Comparison of ENCODE assay signal across 16 cellular contexts in genomic region chr7:20385121-20385520, GRCh38. TPM values are rescaled to one million over a fixed set of nuclear protein-coding genes. Genes with fewer than 3 reads are reported as not detected.
DNase-seq lines count a peak whose midpoint lies in the region; ATAC-seq, FAIRE-seq and TF ChIP-seq lines count a peak whose summit lies in the region.
"Had no signal": no experiment of that assay in that cellular context is flagged by ENCODE, and none has a peak within 500 bp of the region (broad histone marks: within the 10 kb centered on the region; RNA-seq: fewer than 3 reads in every experiment).

No MANE protein-coding gene starts in this region.

- peak; percentile 21 for FAIRE-seq in RCC 7860 (lab: Jason Lieb, UNC)

- DNase-seq in Caki2 (ENCODE audit: low read depth) (peak; percentile 83), RCC 7860 (ENCODE audit: low spot score) (peak; percentile 26), dermis blood vessel endothelial cell (peak; percentile 30), myocyte (ENCODE audit: low read depth) (peak; percentile 35), COLO829 (ENCODE audit: low spot score) (no peak), WTC11 (ENCODE audit: low spot score) (no peak)
- DNase-seq in activated naive CD4-positive, alpha-beta T cell treated with anti-CD3 and anti-CD28 coated beads, Interleukin-2, amount 50 U/mL, for 72 hours (ENCODE audit: low spot score in 2 of 2): no peak
- no peak for DNase-seq in stimulated activated CD4-positive, alpha-beta T cell treated with anti-CD3 and anti-CD28 coated beads, Interleukin-2, amount 100 ng/mL, for 48 hours
- DNase-seq: activated CD8-positive, alpha-beta T cell treated with anti-CD3 and anti-CD28 coated beads for 36 hours; effector memory CD8-positive, alpha-beta T cell; head of caudate nucleus; mucosa of descending colon; NCI-H1092 treated with DMSO at 0.1 percent for 48 hours; stimulated activated CD4-positive, alpha-beta T cell treated with anti-CD3 and anti-CD28 coated beads, Interleukin-15, amount 100 ng/mL, for 24 hours had no signal

- no peaks in the 10 kb centered on the region for H3K27me3 Mint-ChIP-seq in WTC11 (ENCODE audit: low read depth)
- H3K27me3 Mint-ChIP-seq: activated CD8-positive, alpha-beta T cell treated with anti-CD3 and anti-CD28 coated beads for 36 hours; effector memory CD8-positive, alpha-beta T cell; progenitor cell of endocrine pancreas had no signal

- POLR2A ChIA-PET in WTC11 (lab: Charles Lee): no interaction called here

- ATAC-seq in activated naive CD4-positive, alpha-beta T cell treated with anti-CD3 and anti-CD28 coated beads, Interleukin-2, amount 50 U/mL, for 72 hours: no peak
- no peak for ATAC-seq in WTC11
- ATAC-seq: activated CD8-positive, alpha-beta T cell treated with anti-CD3 and anti-CD28 coated beads for 36 hours; effector memory CD8-positive, alpha-beta T cell; mucosa of descending colon had no signal

- no peak overlapping the region for H3K4me3 Mint-ChIP-seq in WTC11
- H3K4me3 Mint-ChIP-seq: activated CD8-positive, alpha-beta T cell treated with anti-CD3 and anti-CD28 coated beads for 36 hours; effector memory CD8-positive, alpha-beta T cell had no signal

- no peak overlapping the region for H3K27ac Mint-ChIP-seq in activated naive CD4-positive, alpha-beta T cell treated with anti-CD3 and anti-CD28 coated beads, Interleukin-2, amount 50 U/mL, for 72 hours
- H3K27ac Mint-ChIP-seq in WTC11: no peak overlapping the region
- H3K27ac Mint-ChIP-seq: activated CD8-positive, alpha-beta T cell treated with anti-CD3 and anti-CD28 coated beads for 36 hours; activated T-helper 2 cell treated with anti-CD3 and anti-CD28 coated beads, Interferon-gamma antibody, Interleukin-2, Interleukin-4, amounts not matched to agents 10 μg/mL and 5 μg/mL and 100 μg/mL, durations not matched to agents 14 hours and 24 hours and 36 hours; effector memory CD8-positive, alpha-beta T cell; progenitor cell of endocrine pancreas had no signal

- in situ Hi-C loops in Caki2 (cut with HindIII; ENCODE audit: low pct_unique_long_range_greater_than_20kb, low sequenced_read_pairs): no loop called here

- no peak for TF ChIP-seq CTCF in WTC11 (IDR thresholded peaks at IDR 0.05)

- H3K9me3 Mint-ChIP-seq in activated naive CD4-positive, alpha-beta T cell treated with anti-CD3 and anti-CD28 coated beads, Interleukin-2, amount 50 U/mL, for 72 hours: peaks cover 0 to 3% of the 10 kb centered on the region in 2 donors
- H3K9me3 Mint-ChIP-seq in WTC11: no peaks in the 10 kb centered on the region
- H3K9me3 Mint-ChIP-seq: activated CD8-positive, alpha-beta T cell treated with anti-CD3 and anti-CD28 coated beads for 36 hours; activated T-helper 2 cell treated with anti-CD3 and anti-CD28 coated beads, Interferon-gamma antibody, Interleukin-2, Interleukin-4, amounts not matched to agents 10 μg/mL and 5 μg/mL and 100 μg/mL, durations not matched to agents 14 hours and 24 hours and 36 hours; effector memory CD8-positive, alpha-beta T cell had no signal

- CTCF ChIA-PET in WTC11 (lab: Charles Lee): no interaction called here

- no peaks in the 10 kb centered on the region for H3K4me1 Mint-ChIP-seq in WTC11

- no peaks in the 10 kb centered on the region for H3K36me3 Mint-ChIP-seq in activated naive CD4-positive, alpha-beta T cell treated with anti-CD3 and anti-CD28 coated beads, Interleukin-2, amount 50 U/mL, for 72 hours
- peaks cover 5% of the 10 kb centered on the region; the same call in 1 of the 2 replicates for H3K36me3 Mint-ChIP-seq in WTC11

TF ChIP-seq in WTC11, 78 proteins besides CTCF, POLR2A, EP300 and RAD21 (continues in another document):
- TF ChIP-seq CREM (CRISPR knock-in tag; IDR thresholded peaks at IDR 0.05) (no peak), USF1 (CRISPR knock-in tag; IDR thresholded peaks at IDR 0.05) (no peak), AFF4 (CRISPR knock-in tag; IDR thresholded peaks at IDR 0.05; ENCODE audit: borderline replicate concordance) (no peak), PRRX2 (CRISPR knock-in tag; IDR thresholded peaks at IDR 0.05) (no peak), E2F4 (CRISPR knock-in tag; IDR thresholded peaks at IDR 0.05; ENCODE audit: borderline replicate concordance, low read depth) (no peak), FOXP4 (CRISPR knock-in tag; IDR thresholded peaks at IDR 0.05) (no peak), ZNF317 (CRISPR knock-in tag; IDR thresholded peaks at IDR 0.05; ENCODE audit: borderline replicate concordance, low read depth) (no peak)

RNA-seq across cellular contexts. Expression of gene ITGB8, which starts 54.4 kb away (rescaled TPM):
- total RNA-seq in Caki2 (2014; rRNA removed; shearing (Covaris generic); ENCODE audit: low replicate concordance): 49.8 and 56.5 TPM in 2 replicates
- total RNA-seq in dermis blood vessel endothelial cell (8.5 and 8.8 TPM in 2 replicates), myocyte (19.7 and 23.6 TPM in 2 replicates), WTC11 (2021) (1.8 to 2.2 TPM (median 1.9 TPM) in 3 replicates)
- 3.3 TPM for polyA plus RNA-seq in myocyte (2012)
- total RNA-seq in activated naive CD4-positive, alpha-beta T cell treated with anti-CD3 and anti-CD28 coated beads, Interleukin-2, amount 50 U/mL, for 72 hours: under 1 TPM in 1 of 2 donors, not detected in 1; 0.02 TPM
- total RNA-seq: activated CD8-positive, alpha-beta T cell treated with anti-CD3 and anti-CD28 coated beads for 36 hours had no signal

Comparison
In these comparisons a context has a peak if more than half of its experiments do, and no peak if none do; other contexts are left out.
1. DNase-seq: peak in Caki2 (single experiment), RCC 7860 (single experiment), dermis blood vessel endothelial cell (single experiment) and myocyte (single experiment); none in activated naive CD4-positive, alpha-beta T cell treated with anti-CD3 and anti-CD28 coated beads, Interleukin-2, amount 50 U/mL, for 72 hours (0 of 2), COLO829 (single experiment), stimulated activated CD4-positive, alpha-beta T cell treated with anti-CD3 and anti-CD28 coated beads, Interleukin-2, amount 100 ng/mL, for 48 hours (0 of 2) and WTC11 (single experiment).